13 cellular contexts compared by ENCODE assay signal in the genomic region with DNA sequence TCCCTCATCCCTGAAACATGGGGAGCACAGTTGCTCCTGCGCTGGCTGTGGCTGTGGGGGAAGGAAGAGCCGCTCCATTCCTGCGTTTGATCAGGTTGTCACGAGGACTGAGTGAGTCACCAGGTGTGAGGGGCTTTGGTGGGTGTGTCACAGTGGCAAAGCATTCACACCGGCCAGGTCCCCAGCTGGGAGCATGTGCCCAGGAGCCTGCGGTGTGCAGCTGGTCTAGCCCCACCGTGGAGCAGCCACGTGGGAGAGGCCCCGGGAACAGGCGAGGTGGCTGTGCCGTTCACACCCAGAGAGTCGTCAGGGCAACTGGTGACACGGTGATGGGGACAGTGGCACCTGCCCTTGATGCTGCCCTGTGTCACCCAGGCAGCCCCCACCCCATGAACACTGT. TPM values are rescaled to one million over a fixed set of nuclear protein-coding genes. Genes with fewer than 3 reads are reported as not detected.
DNase-seq lines count a peak whose midpoint lies in the region; ATAC-seq, FAIRE-seq and TF ChIP-seq lines count a peak whose summit lies in the region.
"Had no signal": no experiment of that assay in that cellular context is flagged by ENCODE, and none has a peak within 500 bp of the region (broad histone marks: within the 10 kb centered on the region; RNA-seq: fewer than 3 reads in every experiment).

No MANE protein-coding gene starts in this region.

- H3K36me3 ChIP-seq in left ventricle myocardium inferior = peaks cover 71% of the 10 kb centered on the region
- no peaks in the 10 kb centered on the region for H3K36me3 ChIP-seq in endodermal cell (ENCODE audit: control insufficient read depth, insufficient read depth, low read length)
- H3K36me3 ChIP-seq in pancreas = peaks cover 0 to 56% (median 36%) of the 10 kb centered on the region in 3 donors
- peaks cover 0 to 48% of the 10 kb centered on the region in 2 donors for H3K36me3 ChIP-seq in vagina

- TF ChIP-seq CTCF in left ventricle myocardium inferior (IDR thresholded peaks at IDR 0.05; ENCODE audit: borderline replicate concordance) (no peak), endodermal cell (conservative IDR thresholded peaks at IDR 0.05) (no peak), pancreas (IDR thresholded peaks at IDR 0.05) (no peak), vagina (IDR thresholded peaks at IDR 0.05) (no peak)

- no peak overlapping the region for H3K9ac ChIP-seq in endodermal cell (ENCODE audit: extremely low read depth, low read length, poor library complexity, severe bottlenecking)

- H3K27me3 ChIP-seq in left ventricle myocardium inferior (ENCODE audit: low read depth) = no peaks in the 10 kb centered on the region
- H3K27me3 ChIP-seq in endodermal cell (ENCODE audit: control insufficient read depth, insufficient read depth, low read length, poor library complexity, severe bottlenecking) = no peaks in the 10 kb centered on the region
- H3K27me3 ChIP-seq in pancreas = no peaks in the 10 kb centered on the region
- H3K27me3 ChIP-seq in vagina = no peaks in the 10 kb centered on the region

- POLR2A ChIA-PET in activated CD4-positive, alpha-beta memory T cell treated with anti-CD3 and anti-CD28 coated beads for 36 hours (lab: Charles Lee) = no interaction called here

- ATAC-seq in Right ventricle myocardium superior (ENCODE audit: poor library complexity) (no peak), pancreas (no peak)

- H3K4me1 ChIP-seq in left ventricle myocardium inferior (peaks cover 99% of the 10 kb centered on the region), endodermal cell (ENCODE audit: control insufficient read depth, insufficient read depth, low read length) (no peaks in the 10 kb centered on the region), pancreas (peaks cover 48 to 64% (median 50%) of the 10 kb centered on the region in 3 donors), vagina (peaks cover 97% of the 10 kb centered on the region)

- intact Hi-C loops in left ventricle myocardium inferior (cut with micrococcal nuclease) (no loop called here), Right ventricle myocardium superior (cut with DNase I) (no loop called here), pancreas (cut with DNase I) (no loop called here), vagina (cut with DNase I) (no loop called here)
- intact Hi-C loops in activated CD4-positive, alpha-beta memory T cell treated with anti-CD3 and anti-CD28 coated beads for 36 hours (cut with micrococcal nuclease) = no loop called here

- no peak overlapping the region for H3K4me3 ChIP-seq in left ventricle myocardium inferior
- no peak overlapping the region for H3K4me3 ChIP-seq in endodermal cell (ENCODE audit: low read length)
- no peak overlapping the region for H3K4me3 ChIP-seq in pancreas
- H3K4me3 ChIP-seq in vagina = no peak overlapping the region

- no peaks in the 10 kb centered on the region for H3K9me3 Mint-ChIP-seq in endodermal cell
- H3K9me3 Mint-ChIP-seq in activated CD4-positive, alpha-beta memory T cell treated with anti-CD3 and anti-CD28 coated beads for 36 hours = no peaks in the 10 kb centered on the region
- H3K9me3 Mint-ChIP-seq: activated naive CD4-positive, alpha-beta T cell treated with anti-CD3 and anti-CD28 coated beads, Interleukin-2, amount 10 ng/mL, durations not matched to agents 7 days and 5 days; naive B cell had no signal

- H3K36me3 Mint-ChIP-seq in endodermal cell (ENCODE audit: low read depth) = no peaks in the 10 kb centered on the region
- H3K36me3 Mint-ChIP-seq in activated CD4-positive, alpha-beta memory T cell treated with anti-CD3 and anti-CD28 coated beads for 36 hours = no peaks in the 10 kb centered on the region
- H3K36me3 Mint-ChIP-seq: activated naive CD4-positive, alpha-beta T cell treated with anti-CD3 and anti-CD28 coated beads, Interleukin-2, amount 10 ng/mL, durations not matched to agents 7 days and 5 days; naive B cell had no signal

- DNase-seq in left ventricle myocardium inferior = no peak
- no peak for DNase-seq in Right ventricle myocardium superior
- peak; percentile 66 for DNase-seq in endodermal cell
- DNase-seq in pancreas = peak in 2 of 6 donors; percentile 40 to 83
- DNase-seq in vagina (ENCODE audit: extremely low spot score in 2 of 2) = no peak
- DNase-seq in SW 1271 (lab: John Stamatoyannopoulos, UW) = no peak
- no peak for DNase-seq in A172 (ENCODE audit: low spot score)
- no peak for DNase-seq in activated CD4-positive, alpha-beta memory T cell treated with anti-CD3 and anti-CD28 coated beads for 36 hours
- DNase-seq: activated naive CD4-positive, alpha-beta T cell treated with anti-CD3 and anti-CD28 coated beads, Interleukin-2, amount 10 ng/mL, durations not matched to agents 7 days and 5 days; Karpas-422; naive B cell; NCI-H187; NCI-H774 had no signal

- H3K27ac ChIP-seq in left ventricle myocardium inferior (replicated peaks) (peak overlapping the region; percentile 88), endodermal cell (ENCODE audit: low read depth, low read length) (no peak overlapping the region), pancreas (peak overlapping the region; percentile 89 to 94 (median 91)), vagina (peak overlapping the region; percentile 80)

- no peak overlapping the region for H3K4me3 Mint-ChIP-seq in endodermal cell
- H3K4me3 Mint-ChIP-seq in activated CD4-positive, alpha-beta memory T cell treated with anti-CD3 and anti-CD28 coated beads for 36 hours = no peak overlapping the region
- H3K4me3 Mint-ChIP-seq: activated naive CD4-positive, alpha-beta T cell treated with anti-CD3 and anti-CD28 coated beads, Interleukin-2, amount 10 ng/mL, durations not matched to agents 7 days and 5 days; naive B cell had no signal

- no peak for FAIRE-seq in pancreas (lab: Jason Lieb, UNC)

- H3K27ac Mint-ChIP-seq in endodermal cell = no peak overlapping the region
- H3K27ac Mint-ChIP-seq in activated CD4-positive, alpha-beta memory T cell treated with anti-CD3 and anti-CD28 coated beads for 36 hours = no peak overlapping the region
- H3K27ac Mint-ChIP-seq: activated naive CD4-positive, alpha-beta T cell treated with anti-CD3 and anti-CD28 coated beads, Interleukin-2, amount 10 ng/mL, durations not matched to agents 7 days and 5 days had no signal

- H3K9me3 ChIP-seq in left ventricle myocardium inferior (replicated peaks) (no peaks in the 10 kb centered on the region), endodermal cell (ENCODE audit: control insufficient read depth, low read length) (no peaks in the 10 kb centered on the region), pancreas (no peaks in the 10 kb centered on the region), vagina (no peaks in the 10 kb centered on the region)

- no peak for TF ChIP-seq POLR2A in vagina (IDR thresholded peaks at IDR 0.05)

- H3K4me1 Mint-ChIP-seq in endodermal cell = no peaks in the 10 kb centered on the region
- no peaks in the 10 kb centered on the region for H3K4me1 Mint-ChIP-seq in activated CD4-positive, alpha-beta memory T cell treated with anti-CD3 and anti-CD28 coated beads for 36 hours (ENCODE audit: low read depth)
- H3K4me1 Mint-ChIP-seq: activated naive CD4-positive, alpha-beta T cell treated with anti-CD3 and anti-CD28 coated beads, Interleukin-2, amount 10 ng/mL, durations not matched to agents 7 days and 5 days; naive B cell had no signal

- no peaks in the 10 kb centered on the region for H3K27me3 Mint-ChIP-seq in endodermal cell (ENCODE audit: insufficient read depth)
- no peaks in the 10 kb centered on the region for H3K27me3 Mint-ChIP-seq in activated CD4-positive, alpha-beta memory T cell treated with anti-CD3 and anti-CD28 coated beads for 36 hours
- H3K27me3 Mint-ChIP-seq: activated naive CD4-positive, alpha-beta T cell treated with anti-CD3 and anti-CD28 coated beads, Interleukin-2, amount 10 ng/mL, durations not matched to agents 7 days and 5 days; naive B cell had no signal

- WGBS in endodermal cell (ENCODE audit: insufficient coverage in 1 of 2, insufficient read length in 1 of 2), 2 experiments = 88 to 100% methylated on average over 1 to 13 of the region's 13 CpGs
- 50 to 64% methylated on average over 13 of the region's 13 CpGs for WGBS in pancreas, 2 donors

- CTCF ChIA-PET in activated CD4-positive, alpha-beta memory T cell treated with anti-CD3 and anti-CD28 coated beads for 36 hours (lab: Charles Lee) = interaction anchor here (0.5 kb wide), 1 partner anchor 11 kb away, joined by 4 read pairs; no protein-coding TSS in a partner anchor

RNA-seq across cellular contexts. Expression of a gene that starts 47.6 kb away (rescaled TPM):
- 101 TPM for total RNA-seq in left ventricle myocardium inferior
- total RNA-seq in Right ventricle myocardium superior = 66.1 TPM
- total RNA-seq in endodermal cell = 10 to 100 TPM; 15.4 to 18.6 TPM
- polyA plus RNA-seq in endodermal cell (2013, experiment 1 of 2) = 5.9 TPM
- polyA plus RNA-seq in endodermal cell (2013, experiment 2 of 2) = 5.1 TPM
- total RNA-seq in pancreas = 10 to 100 TPM; 13.8 to 24.5 (median 16.2) TPM
- polyA plus RNA-seq in pancreas = 1 to 10 TPM; 4.1 to 6.1 TPM
- 13.5 TPM for total RNA-seq in vagina
- 3.4 and 5.3 TPM in 2 replicates for total RNA-seq in A172 (2014; rRNA removed; shearing (Covaris generic))
- total RNA-seq in activated CD4-positive, alpha-beta memory T cell treated with anti-CD3 and anti-CD28 coated beads for 36 hours = 10 to 100 TPM; 11.1 to 13.3 TPM
